Comparison of ENCODE assay signal across 16 cellular contexts in genomic region chr14:79418649-79419415, GRCh38.
"Had no signal": no experiment of that assay in that cellular context is flagged by ENCODE, and none has a peak within 500 bp of the region (broad histone marks: within the 10 kb centered on the region; RNA-seq: fewer than 3 reads in every experiment).

No MANE protein-coding gene starts in this region.

- H3K4me1 Mint-ChIP-seq: activated CD4-positive, alpha-beta T cell treated with anti-CD3 and anti-CD28 coated beads, Interleukin-2, amount 10 ng/mL, durations not matched to agents 7 days and 5 days; natural killer cell had no signal

- H3K27ac ChIP-seq: colonic mucosa, left ventricle myocardium inferior had no signal

- H3K9me3 Mint-ChIP-seq: activated CD4-positive, alpha-beta T cell treated with anti-CD3 and anti-CD28 coated beads, Interleukin-2, amount 10 ng/mL, durations not matched to agents 7 days and 5 days; type B pancreatic cell had no signal

- DNase-seq: activated CD4-positive, alpha-beta T cell treated with anti-CD3 and anti-CD28 coated beads, Interleukin-2, amount 10 ng/mL, durations not matched to agents 7 days and 5 days; activated CD4-positive, CD25-positive, alpha-beta regulatory T cell; activated CD8-positive, alpha-beta memory T cell treated with anti-CD3 and anti-CD28 coated beads, Interleukin-2, amount 50 U/mL, for 48 hours; activated gamma-delta T cell; activated T-cell treated with anti-CD3 and anti-CD28 coated beads, Interleukin-2, amount 50 U/mL, for 72 hours; amniotic stem cell; colonic mucosa; hippocampal formation; left ventricle myocardium inferior; natural killer cell; small intestine; stimulated activated CD4-positive, alpha-beta T cell treated with anti-CD3 and anti-CD28 coated beads, Interleukin-4, amount 100 ng/mL, for 4 hours; stimulated activated CD8-positive, alpha-beta memory T cell treated with anti-CD3 and anti-CD28 coated beads, Interleukin-4, amount 100 ng/mL, for 48 hours; stimulated activated naive CD4-positive, alpha-beta T cell treated with Interleukin-2 at 50 U/mL for 16 hours had no signal

- H3K27me3 Mint-ChIP-seq: activated CD4-positive, alpha-beta T cell treated with anti-CD3 and anti-CD28 coated beads, Interleukin-2, amount 10 ng/mL, durations not matched to agents 7 days and 5 days; activated naive CD8-positive, alpha-beta T cell; type B pancreatic cell had no signal

- H3K4me3 Mint-ChIP-seq: activated CD4-positive, alpha-beta T cell treated with anti-CD3 and anti-CD28 coated beads, Interleukin-2, amount 10 ng/mL, durations not matched to agents 7 days and 5 days; activated naive CD8-positive, alpha-beta T cell; activated T-cell treated with anti-CD3 and anti-CD28 coated beads, Interleukin-2, amount 50 U/mL, for 72 hours; natural killer cell; type B pancreatic cell had no signal

- H3K36me3 Mint-ChIP-seq: activated naive CD8-positive, alpha-beta T cell; natural killer cell; type B pancreatic cell had no signal

- H3K27ac Mint-ChIP-seq: activated CD4-positive, alpha-beta T cell treated with anti-CD3 and anti-CD28 coated beads, Interleukin-2, amount 10 ng/mL, durations not matched to agents 7 days and 5 days; activated naive CD8-positive, alpha-beta T cell; activated T-cell treated with anti-CD3 and anti-CD28 coated beads, Interleukin-2, amount 50 U/mL, for 72 hours; natural killer cell; type B pancreatic cell had no signal
